In genomic region chr4:84498203-84499026, GRCh38 we compare ENCODE assay signal across 8 cellular contexts. TPM values are rescaled to one million over a fixed set of nuclear protein-coding genes. Genes with fewer than 3 reads are reported as not detected.
DNase-seq lines count a peak whose midpoint lies in the region; ATAC-seq and TF ChIP-seq lines count a peak whose summit lies in the region.

No MANE protein-coding gene starts in this region.

- no peaks in the 10 kb centered on the region for H3F3A ChIP-seq in smooth muscle cell (ENCODE audit: low read depth)

- H3K4me3 ChIP-seq in LNCaP clone FGC (ENCODE audit: low read depth, low read length) (peak overlapping the region; percentile 47), ascending aorta (peak overlapping the region; percentile 53 to 70), iPS-18c (ENCODE audit: insufficient read depth, low read depth, low read length) (peak overlapping the region; percentile 38), smooth muscle cell (peak overlapping the region; percentile 43)

- DNase-seq in Caki2 (ENCODE audit: low read depth) (peak; percentile 32), LNCaP clone FGC (ENCODE audit: low read depth) (no peak), ascending aorta (ENCODE audit: low spot score in 2 of 2) (no peak), smooth muscle cell (lab: John Stamatoyannopoulos, UW; ENCODE audit: unreplicated experiment) (no peak), caudate nucleus (lab: John Stamatoyannopoulos, UW) (no peak)

- no peak for TF ChIP-seq CTCF in LNCaP clone FGC (IDR thresholded peaks at IDR 0.05; ENCODE audit: control insufficient read depth, extremely low read depth, insufficient read depth)
- TF ChIP-seq CTCF in ascending aorta (IDR thresholded peaks at IDR 0.05), result no peak
- TF ChIP-seq CTCF in smooth muscle cell (IDR thresholded peaks at IDR 0.05; ENCODE audit: borderline replicate concordance, insufficient read depth, poor library complexity, severe bottlenecking), result no peak

- in situ Hi-C loops in Caki2 (cut with HindIII; ENCODE audit: low pct_unique_long_range_greater_than_20kb, low sequenced_read_pairs), result no loop called here

- under 1% methylated on average over 61 of the region's 64 CpGs for WGBS in smooth muscle cell (ENCODE audit: low lambda C conversion rate)

- peaks cover 8 to 20% of the 10 kb centered on the region in 2 donors for H3K4me1 ChIP-seq in ascending aorta
- H3K4me1 ChIP-seq in smooth muscle cell (ENCODE audit: low read depth), result peaks cover 35% of the 10 kb centered on the region

- H3K9ac ChIP-seq in smooth muscle cell (ENCODE audit: low read depth), result no peak overlapping the region

- peak overlapping the region in 1 of 2 donors; percentile 15 for H3K27ac ChIP-seq in ascending aorta
- no peak overlapping the region for H3K27ac ChIP-seq in smooth muscle cell (ENCODE audit: low read depth)
- H3K27ac ChIP-seq in caudate nucleus (ENCODE audit: low read depth, low read length), result no peak overlapping the region

- ATAC-seq in HG02610 (IDR thresholded peaks at IDR 0.05; ENCODE audit: unreplicated experiment), result no peak
- ATAC-seq in esophagus mucosa, result no peak

- peak overlapping the region; percentile 8 for H2AFZ ChIP-seq in smooth muscle cell (ENCODE audit: low read depth)

- H3K4me2 ChIP-seq in smooth muscle cell, result peak overlapping the region; percentile 89

- no peaks in the 10 kb centered on the region for H3K79me2 ChIP-seq in smooth muscle cell (ENCODE audit: low read depth)

- H3K27me3 ChIP-seq in ascending aorta (peaks cover 25% of the 10 kb centered on the region), smooth muscle cell (ENCODE audit: low read depth) (peaks cover 100% of the 10 kb centered on the region)

- intact Hi-C loops in ascending aorta (cut with DNase I), result no loop called here

- H3K36me3 ChIP-seq in ascending aorta (no peaks in the 10 kb centered on the region), smooth muscle cell (ENCODE audit: low read depth) (no peaks in the 10 kb centered on the region)

- H4K20me1 ChIP-seq in smooth muscle cell (ENCODE audit: low read depth), result no peaks in the 10 kb centered on the region

- H3K9me3 ChIP-seq in ascending aorta (no peaks in the 10 kb centered on the region), iPS-18c (ENCODE audit: control insufficient read depth, insufficient read depth, low read length) (peaks cover 3% of the 10 kb centered on the region), smooth muscle cell (replicated peaks; ENCODE audit: low read depth) (no peaks in the 10 kb centered on the region)

RNA-seq across cellular contexts. Expression of gene NKX6-1, which starts 0.7 kb away (rescaled TPM):
- total RNA-seq in Caki2 (2014; rRNA removed; shearing (Covaris generic); ENCODE audit: low replicate concordance), result not detected in 2 replicates
- total RNA-seq in ascending aorta (not detected), smooth muscle cell (not detected in 2 replicates), esophagus mucosa (1.1 TPM)
- polyA plus RNA-seq in smooth muscle cell, result not detected in 2 replicates
